1 cellular context compared by ENCODE assay signal in the genomic region with DNA sequence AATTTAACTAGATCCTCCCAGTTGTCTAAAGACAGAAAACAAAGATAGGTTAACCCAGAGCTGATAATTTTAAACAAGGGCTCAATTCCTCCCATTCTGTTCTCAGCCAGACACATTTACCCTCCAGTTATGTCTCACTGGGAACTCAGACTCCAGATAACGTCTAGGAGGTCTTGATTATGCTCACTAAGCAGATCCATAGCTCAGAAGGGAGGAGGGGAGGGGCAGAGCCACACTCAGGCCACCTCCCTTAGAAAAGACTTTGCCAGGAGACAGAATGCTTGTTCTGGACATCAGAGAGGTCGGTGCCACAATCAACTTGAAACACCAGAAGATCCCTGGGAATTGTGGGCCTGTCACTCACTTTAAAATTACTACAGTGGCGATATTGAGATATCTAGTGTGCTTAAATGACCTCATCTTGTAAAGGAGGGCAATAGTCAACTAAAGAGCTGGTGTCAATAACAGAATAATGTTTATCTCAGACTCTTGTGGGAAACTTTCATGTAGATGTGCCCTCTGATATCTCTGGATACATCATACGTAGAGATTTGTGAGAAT.
TF ChIP-seq lines count a peak whose summit lies in the region.

No MANE protein-coding gene starts in this region.

TF ChIP-seq in K562, 482 proteins besides CTCF, POLR2A, EP300 and RAD21 (continued from another document):
- TF ChIP-seq SLC30A9 (CRISPR knock-in tag; IDR thresholded peaks at IDR 0.05) (no peak), GTF2E2 (tag; IDR thresholded peaks at IDR 0.05) (no peak), FOXO4 (CRISPR knock-in tag; IDR thresholded peaks at IDR 0.05) (no peak), IFI16 (CRISPR knock-in tag; IDR thresholded peaks at IDR 0.05) (no peak), ZNF395 (CRISPR knock-in tag; IDR thresholded peaks at IDR 0.05) (no peak), ZNF785 (CRISPR knock-in tag; IDR thresholded peaks at IDR 0.05) (0 out of 2 replicates have a peak, but pooled peaks have one; percentile 42), CBX8 (IDR thresholded peaks at IDR 0.05; ENCODE audit: borderline replicate concordance, extremely low read depth, low read depth, low read length, poor library complexity, severe bottlenecking) (peak; percentile 18), ZNF217 (CRISPR knock-in tag; IDR thresholded peaks at IDR 0.05) (no peak), ZBTB1 (CRISPR knock-in tag; IDR thresholded peaks at IDR 0.05; ENCODE audit: borderline replicate concordance, low read depth) (0 out of 2 replicates have a peak, but pooled peaks have one; percentile 12), ZFP91 (CRISPR knock-in tag; IDR thresholded peaks at IDR 0.05) (no peak), YY1 (IDR thresholded peaks at IDR 0.05; ENCODE audit: borderline replicate concordance in 1 of 3, control insufficient read depth in 1 of 3, extremely low read depth in 1 of 3, insufficient read depth in 3 of 3, insufficient read length in 1 of 3, insufficient replicate concordance in 2 of 3, low read depth in 1 of 3, low read length in 2 of 3) (no peak), TSC22D4 (tag; IDR thresholded peaks at IDR 0.05) (no peak), GABPB1 (CRISPR knock-in tag; IDR thresholded peaks at IDR 0.05) (0 out of 2 replicates have a peak, but pooled peaks have one; percentile 37), RBM14 (IDR thresholded peaks at IDR 0.05; ENCODE audit: borderline replicate concordance, insufficient read depth, low read depth, low read length) (no peak), GABPB2 (CRISPR knock-in tag; conservative IDR thresholded peaks at IDR 0.05) (no peak), HDGF (IDR thresholded peaks at IDR 0.05) (no peak), TEAD4 (IDR thresholded peaks at IDR 0.05; ENCODE audit: low read length) (no peak), TEAD4 (CRISPR knock-in tag; IDR thresholded peaks at IDR 0.05; ENCODE audit: borderline replicate concordance) (no peak), ZNF311 (CRISPR knock-in tag; IDR thresholded peaks at IDR 0.05) (no peak), ZNF696 (CRISPR knock-in tag; conservative IDR thresholded peaks at IDR 0.05) (no peak), LCOR (CRISPR knock-in tag; IDR thresholded peaks at IDR 0.05) (0 out of 2 replicates have a peak, but pooled peaks have one; percentile 34), POLR3A (IDR thresholded peaks at IDR 0.05; ENCODE audit: borderline replicate concordance, extremely low read depth, insufficient read depth, insufficient read length) (no peak), POLR2AphosphoS5 (IDR thresholded peaks at IDR 0.05; ENCODE audit: control insufficient read depth, insufficient read depth, low read depth, low read length) (no peak), E2F3 (CRISPR knock-in tag; IDR thresholded peaks at IDR 0.05) (no peak), SAFB (IDR thresholded peaks at IDR 0.05; ENCODE audit: borderline replicate concordance, low read depth, low read length) (no peak), TAF9B (IDR thresholded peaks at IDR 0.05; ENCODE audit: partially characterized antibody) (no peak), ZNF518B (CRISPR knock-in tag; IDR thresholded peaks at IDR 0.05) (no peak), ZNF511 (CRISPR knock-in tag; IDR thresholded peaks at IDR 0.05) (0 out of 2 replicates have a peak, but pooled peaks have one; percentile 42), ZNF695 (CRISPR knock-in tag; IDR thresholded peaks at IDR 0.05) (no peak)
- TF ChIP-seq, protein P1, sequence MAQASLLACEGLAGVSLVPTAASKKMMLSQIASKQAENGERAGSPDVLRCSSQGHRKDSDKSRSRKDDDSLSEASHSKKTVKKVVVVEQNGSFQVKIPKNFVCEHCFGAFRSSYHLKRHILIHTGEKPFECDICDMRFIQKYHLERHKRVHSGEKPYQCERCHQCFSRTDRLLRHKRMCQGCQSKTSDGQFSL (CRISPR knock-in tag; IDR thresholded peaks at IDR 0.05) = no peak
- TF ChIP-seq, protein P1 (tag; IDR thresholded peaks at IDR 0.05) = 0 out of 4 replicates have a peak, but pooled peaks of 1 of the 2 experiments have one; percentile 31
- TF ChIP-seq, protein P2, sequence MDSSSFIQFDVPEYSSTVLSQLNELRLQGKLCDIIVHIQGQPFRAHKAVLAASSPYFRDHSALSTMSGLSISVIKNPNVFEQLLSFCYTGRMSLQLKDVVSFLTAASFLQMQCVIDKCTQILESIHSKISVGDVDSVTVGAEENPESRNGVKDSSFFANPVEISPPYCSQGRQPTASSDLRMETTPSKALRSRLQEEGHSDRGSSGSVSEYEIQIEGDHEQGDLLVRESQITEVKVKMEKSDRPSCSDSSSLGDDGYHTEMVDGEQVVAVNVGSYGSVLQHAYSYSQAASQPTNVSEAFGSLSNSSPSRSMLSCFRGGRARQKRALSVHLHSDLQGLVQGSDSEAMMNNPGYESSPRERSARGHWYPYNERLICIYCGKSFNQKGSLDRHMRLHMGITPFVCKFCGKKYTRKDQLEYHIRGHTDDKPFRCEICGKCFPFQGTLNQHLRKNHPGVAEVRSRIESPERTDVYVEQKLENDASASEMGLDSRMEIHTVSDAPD (CRISPR knock-in tag; IDR thresholded peaks at IDR 0.05) = no peak
- TF ChIP-seq, protein P3, sequence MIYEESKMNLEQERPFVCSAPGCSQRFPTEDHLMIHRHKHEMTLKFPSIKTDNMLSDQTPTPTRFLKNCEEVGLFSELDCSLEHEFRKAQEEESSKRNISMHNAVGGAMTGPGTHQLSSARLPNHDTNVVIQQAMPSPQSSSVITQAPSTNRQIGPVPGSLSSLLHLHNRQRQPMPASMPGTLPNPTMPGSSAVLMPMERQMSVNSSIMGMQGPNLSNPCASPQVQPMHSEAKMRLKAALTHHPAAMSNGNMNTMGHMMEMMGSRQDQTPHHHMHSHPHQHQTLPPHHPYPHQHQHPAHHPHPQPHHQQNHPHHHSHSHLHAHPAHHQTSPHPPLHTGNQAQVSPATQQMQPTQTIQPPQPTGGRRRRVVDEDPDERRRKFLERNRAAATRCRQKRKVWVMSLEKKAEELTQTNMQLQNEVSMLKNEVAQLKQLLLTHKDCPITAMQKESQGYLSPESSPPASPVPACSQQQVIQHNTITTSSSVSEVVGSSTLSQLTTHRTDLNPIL (CRISPR knock-in tag; IDR thresholded peaks at IDR 0.05) = no peak
